23 cellular contexts compared by ENCODE assay signal in the genomic region with DNA sequence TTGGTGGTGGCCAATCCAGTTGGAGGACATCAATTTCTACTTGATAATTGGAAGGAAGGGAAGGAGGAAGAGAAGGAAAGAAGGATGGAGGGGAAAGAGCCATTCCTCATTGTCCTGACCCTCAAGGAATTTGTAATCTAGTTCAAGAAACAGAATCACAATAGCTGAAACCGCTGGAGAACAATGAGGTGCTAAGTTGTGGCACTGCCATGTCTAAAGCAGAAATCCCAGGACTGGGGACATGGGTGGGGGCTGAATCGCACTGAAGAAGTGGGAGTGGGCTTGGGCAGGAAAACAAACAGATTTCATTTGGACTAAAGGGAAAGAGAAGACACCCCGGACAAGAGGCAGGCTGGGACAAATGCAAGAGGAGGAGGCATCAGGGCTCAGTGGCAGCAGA.
"Had no signal": no experiment of that assay in that cellular context is flagged by ENCODE, and none has a peak within 500 bp of the region (broad histone marks: within the 10 kb centered on the region; RNA-seq: fewer than 3 reads in every experiment).

No MANE protein-coding gene starts in this region.

- H3K4me3 Mint-ChIP-seq: memory B cell; nephron; stimulated activated memory B cell treated with anti-CD40 and anti-IgM and Interleukin-4, amounts not matched to agents 10 μg/mL and 1 μg/mL and 100 μg/mL, for 72 hours; stimulated activated naive CD8-positive, alpha-beta T cell treated with anti-CD3 and anti-CD28 coated beads, Interleukin-15, Interleukin-2, amounts not matched to agents 100 ng/mL and 50 ng/mL, for 24 hours had no signal

- H3K36me3 Mint-ChIP-seq: memory B cell; stimulated activated memory B cell treated with anti-CD40 and anti-IgM and Interleukin-4, amounts not matched to agents 10 μg/mL and 1 μg/mL and 100 μg/mL, for 72 hours had no signal

- H3K9me3 ChIP-seq: left ventricle myocardium inferior, lower lobe of right lung, psoas muscle, right lobe of liver, tibial artery, upper lobe of left lung, vagina had no signal

- H3K27ac Mint-ChIP-seq: memory B cell; stimulated activated memory B cell treated with anti-CD40 and anti-IgM and Interleukin-4, amounts not matched to agents 10 μg/mL and 1 μg/mL and 100 μg/mL, for 72 hours; stimulated activated naive CD8-positive, alpha-beta T cell treated with anti-CD3 and anti-CD28 coated beads, Interleukin-15, Interleukin-2, amounts not matched to agents 100 ng/mL and 50 ng/mL, for 24 hours had no signal

- H3K27ac ChIP-seq: dorsolateral prefrontal cortex, left ventricle myocardium inferior, lower lobe of right lung, psoas muscle, right lobe of liver, tibial artery, upper lobe of left lung, vagina had no signal

- H3K4me3 ChIP-seq: dorsolateral prefrontal cortex, left ventricle myocardium inferior, lower lobe of right lung, psoas muscle, right lobe of liver, tibial artery, upper lobe of left lung, vagina had no signal

- H3K4me1 Mint-ChIP-seq: memory B cell; stimulated activated memory B cell treated with anti-CD40 and anti-IgM and Interleukin-4, amounts not matched to agents 10 μg/mL and 1 μg/mL and 100 μg/mL, for 72 hours had no signal

- H3K9me3 Mint-ChIP-seq: memory B cell; stimulated activated memory B cell treated with anti-CD40 and anti-IgM and Interleukin-4, amounts not matched to agents 10 μg/mL and 1 μg/mL and 100 μg/mL, for 72 hours; stimulated activated naive CD8-positive, alpha-beta T cell treated with anti-CD3 and anti-CD28 coated beads, Interleukin-15, Interleukin-2, amounts not matched to agents 100 ng/mL and 50 ng/mL, for 24 hours had no signal

- H3K27me3 ChIP-seq: right lobe of liver, vagina had no signal

- ATAC-seq: esophagus mucosa; left cardiac atrium; lower lobe of right lung; psoas muscle; right lobe of liver; stimulated activated memory B cell treated with anti-CD40 and anti-IgM and Interleukin-4, amounts not matched to agents 10 μg/mL and 1 μg/mL and 100 μg/mL, for 72 hours had no signal

- H3K4me1 ChIP-seq: left ventricle myocardium inferior, lower lobe of right lung, right lobe of liver had no signal

- FAIRE-seq: endometrium, frontal cortex, kidney had no signal

- DNase-seq: cortex of kidney; dorsolateral prefrontal cortex; effector CD8-positive, alpha-beta T cell; glutamatergic neuron; kidney; left cardiac atrium; left ventricle myocardium inferior; lower lobe of right lung; midbrain; psoas muscle; retina; stimulated activated CD4-positive, alpha-beta T cell treated with anti-CD3 and anti-CD28 coated beads, Interleukin-4, amount 100 ng/mL, for 1 hour; upper lobe of left lung had no signal

- H3K36me3 ChIP-seq: left ventricle myocardium inferior, lower lobe of right lung, right lobe of liver, tibial artery, upper lobe of left lung, vagina had no signal
